Comparison of ENCODE assay signal across 21 cellular contexts in the genomic region with DNA sequence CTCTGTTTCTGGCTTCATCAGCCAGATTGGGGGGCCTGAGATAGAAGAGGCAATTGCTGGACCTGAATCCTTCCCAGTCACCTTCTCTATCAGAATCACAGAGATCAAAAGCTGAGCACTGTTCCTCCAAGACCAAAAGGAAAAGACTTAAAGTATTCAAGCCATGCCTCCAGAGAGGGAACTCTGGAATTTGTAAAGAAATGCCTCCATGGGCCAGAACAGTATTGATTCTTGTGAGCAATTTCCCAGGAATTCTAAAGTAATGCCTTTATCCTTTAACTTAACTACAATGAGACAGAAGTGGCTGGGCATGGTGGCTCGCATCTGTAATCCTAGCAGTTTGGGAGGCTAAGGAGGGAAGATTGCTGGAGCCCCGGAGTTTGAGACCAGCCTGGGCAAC.
"Had no signal": no experiment of that assay in that cellular context is flagged by ENCODE, and none has a peak within 500 bp of the region (broad histone marks: within the 10 kb centered on the region; RNA-seq: fewer than 3 reads in every experiment).

No MANE protein-coding gene starts in this region.

- H3K27ac Mint-ChIP-seq: activated naive CD8-positive, alpha-beta T cell treated with anti-CD3 and anti-CD28 coated beads for 36 hours; endodermal cell; mesothelial cell of epicardium; natural killer cell; stimulated activated effector memory CD8-positive, alpha-beta T cell treated with anti-CD3 and anti-CD28 coated beads, Interleukin-12 subunit alpha, Interleukin-12 subunit beta, amount 100 ng/mL, for 72 hours; stimulated activated naive CD8-positive, alpha-beta T cell treated with anti-CD3 and anti-CD28 coated beads, Interleukin-15, amount 100 ng/mL, for 72 hours had no signal

- H3K4me1 ChIP-seq: body of pancreas, esophagus squamous epithelium, lower lobe of right lung, pancreas, tibial artery had no signal

- H3K27ac ChIP-seq: body of pancreas, cardiac muscle cell, esophagus squamous epithelium, heart right ventricle, lower lobe of right lung, neutrophil, pancreas, tibial artery had no signal

- H3K4me3 ChIP-seq: body of pancreas, cardiac muscle cell, esophagus squamous epithelium, heart right ventricle, lower lobe of right lung, pancreas, tibial artery had no signal

- H3K4me3 Mint-ChIP-seq: activated naive CD8-positive, alpha-beta T cell treated with anti-CD3 and anti-CD28 coated beads for 36 hours; endodermal cell; mesothelial cell of epicardium; natural killer cell; stimulated activated effector memory CD8-positive, alpha-beta T cell treated with anti-CD3 and anti-CD28 coated beads, Interleukin-12 subunit alpha, Interleukin-12 subunit beta, amount 100 ng/mL, for 72 hours; stimulated activated naive CD8-positive, alpha-beta T cell treated with anti-CD3 and anti-CD28 coated beads, Interleukin-15, amount 100 ng/mL, for 72 hours had no signal

- H3K9me3 Mint-ChIP-seq: activated naive CD8-positive, alpha-beta T cell treated with anti-CD3 and anti-CD28 coated beads for 36 hours; endodermal cell; mesothelial cell of epicardium; natural killer cell; stimulated activated effector memory CD8-positive, alpha-beta T cell treated with anti-CD3 and anti-CD28 coated beads, Interleukin-12 subunit alpha, Interleukin-12 subunit beta, amount 100 ng/mL, for 72 hours; stimulated activated naive CD8-positive, alpha-beta T cell treated with anti-CD3 and anti-CD28 coated beads, Interleukin-15, amount 100 ng/mL, for 72 hours had no signal

- ATAC-seq: body of pancreas; heart right ventricle; left lobe of liver; lower lobe of right lung; natural killer cell; pancreas; right cardiac atrium; stimulated activated effector memory CD8-positive, alpha-beta T cell treated with anti-CD3 and anti-CD28 coated beads, Interleukin-12 subunit alpha, Interleukin-12 subunit beta, amount 100 ng/mL, for 72 hours; stimulated activated naive CD8-positive, alpha-beta T cell treated with anti-CD3 and anti-CD28 coated beads, Interleukin-15, amount 100 ng/mL, for 72 hours had no signal

- H3K9me3 ChIP-seq: body of pancreas, esophagus squamous epithelium, heart right ventricle, lower lobe of right lung, neutrophil, pancreas, tibial artery had no signal

- H3K36me3 ChIP-seq: cardiac muscle cell, esophagus squamous epithelium, lower lobe of right lung, neutrophil, pancreas, tibial artery had no signal

- H3K27me3 ChIP-seq: body of pancreas, cardiac muscle cell, tibial artery had no signal

- H3K27me3 Mint-ChIP-seq: activated naive CD8-positive, alpha-beta T cell treated with anti-CD3 and anti-CD28 coated beads for 36 hours; stimulated activated naive CD8-positive, alpha-beta T cell treated with anti-CD3 and anti-CD28 coated beads, Interleukin-15, amount 100 ng/mL, for 72 hours had no signal

- H3K36me3 Mint-ChIP-seq: activated naive CD8-positive, alpha-beta T cell treated with anti-CD3 and anti-CD28 coated beads for 36 hours; mesothelial cell of epicardium; natural killer cell; stimulated activated effector memory CD8-positive, alpha-beta T cell treated with anti-CD3 and anti-CD28 coated beads, Interleukin-12 subunit alpha, Interleukin-12 subunit beta, amount 100 ng/mL, for 72 hours had no signal

- DNase-seq: activated naive CD4-positive, alpha-beta T cell treated with Interleukin-2 at 50 U/mL for 16 hours; activated naive CD8-positive, alpha-beta T cell treated with anti-CD3 and anti-CD28 coated beads for 36 hours; activated T-cell treated with anti-CD3 and anti-CD28 coated beads, Interleukin-2, amount 50 U/mL, for 48 hours; amniotic stem cell; body of pancreas; cortex of kidney; endodermal cell; esophagus squamous epithelium; heart right ventricle; lower lobe of right lung; natural killer cell; pancreas; right cardiac atrium; stimulated activated CD4-positive, alpha-beta T cell treated with anti-CD3 and anti-CD28 coated beads, Interleukin-1b, Interleukin-23, amount 100 ng/mL, for 48 hours; stimulated activated naive CD8-positive, alpha-beta T cell treated with anti-CD3 and anti-CD28 coated beads, Interleukin-15, amount 100 ng/mL, for 72 hours; tibial artery had no signal
